1 cellular context compared by ENCODE assay signal in genomic region chr20:35699127-35699913, GRCh38.
TF ChIP-seq lines count a peak whose summit lies in the region.

TSS of gene NFS1 (minus strand) at chr20:35699352. CDS start at chr20:35699288, 64 bp downstream.
TSS of gene ROMO1 (plus strand) at chr20:35699405. CDS start at chr20:35699633, 228 bp downstream.

TF ChIP-seq in HepG2, 621 proteins besides CTCF, POLR2A, EP300 and RAD21 (continued from another document):
- TF ChIP-seq SKIL (CRISPR knock-in tag; IDR thresholded peaks at IDR 0.05; ENCODE audit: borderline replicate concordance) (peak; percentile 63; the same call in 1 of the 2 replicates), ZNF788 (CRISPR knock-in tag; IDR thresholded peaks at IDR 0.05; ENCODE audit: borderline replicate concordance) (peak; percentile 100), ZFP36L1 (CRISPR knock-in tag; IDR thresholded peaks at IDR 0.05) (peak; percentile 95), ZMYM4 (CRISPR knock-in tag; IDR thresholded peaks at IDR 0.05) (peak; percentile 96), TFDP2 (CRISPR knock-in tag; IDR thresholded peaks at IDR 0.05) (peak; percentile 96), KLF15 (CRISPR knock-in tag; IDR thresholded peaks at IDR 0.05; ENCODE audit: borderline replicate concordance) (peak; percentile 93), HOXA3 (CRISPR knock-in tag; IDR thresholded peaks at IDR 0.05) (peak; percentile 98), ZNF737 (CRISPR knock-in tag; IDR thresholded peaks at IDR 0.05; ENCODE audit: borderline replicate concordance) (peak; percentile 99), SP2 (CRISPR knock-in tag; IDR thresholded peaks at IDR 0.05) (peak; percentile 84), SRSF4 (IDR thresholded peaks at IDR 0.05; ENCODE audit: low read depth, low read length, poor library complexity, severe bottlenecking) (no peak), PATZ1 (CRISPR knock-in tag; IDR thresholded peaks at IDR 0.05) (peak; percentile 86), ZBTB26 (CRISPR knock-in tag; IDR thresholded peaks at IDR 0.05; ENCODE audit: borderline replicate concordance) (peak; percentile 90), LCORL (IDR thresholded peaks at IDR 0.05) (no peak), LCORL (CRISPR knock-in tag; IDR thresholded peaks at IDR 0.05) (peak; percentile 69), ZNF761 (CRISPR knock-in tag; conservative IDR thresholded peaks at IDR 0.05) (peak; percentile 95), ZNF24 (IDR thresholded peaks at IDR 0.05) (0 out of 2 replicates have a peak, but pooled peaks have one; percentile 7), GATAD2A (CRISPR knock-in tag; IDR thresholded peaks at IDR 0.05) (peak; percentile 86), TEAD3 (CRISPR knock-in tag; optimal IDR thresholded peaks at IDR 0.05; ENCODE audit: borderline replicate concordance) (peak; percentile 54), ZNF512 (CRISPR knock-in tag; IDR thresholded peaks at IDR 0.05) (no peak), ZNF234 (CRISPR knock-in tag; conservative IDR thresholded peaks at IDR 0.05) (peak; percentile 68; the same call in 1 of the 2 replicates), GABPA (IDR thresholded peaks at IDR 0.05; ENCODE audit: low read depth, low read length) (peak; percentile 94), GABPA (CRISPR knock-in tag; IDR thresholded peaks at IDR 0.05; ENCODE audit: low read depth) (peak; percentile 94), ZNF280B (CRISPR knock-in tag; IDR thresholded peaks at IDR 0.05; ENCODE audit: borderline replicate concordance) (peak; percentile 96), ZBTB33 (CRISPR knock-in tag; IDR thresholded peaks at IDR 0.05) (peak; percentile 74), ZFP82 (CRISPR knock-in tag; IDR thresholded peaks at IDR 0.05; ENCODE audit: borderline replicate concordance) (no peak; the same call in 1 of the 2 replicates), FOXM1 (CRISPR knock-in tag; IDR thresholded peaks at IDR 0.05) (peak; percentile 82; the same call in 1 of the 2 replicates), GTF3A (CRISPR knock-in tag; conservative IDR thresholded peaks at IDR 0.05) (peak; percentile 64; the same call in 1 of the 2 replicates), NFE2 (CRISPR knock-in tag; IDR thresholded peaks at IDR 0.05) (no peak), ZSCAN25 (CRISPR knock-in tag; IDR thresholded peaks at IDR 0.05) (peak; percentile 88), CEBPG (CRISPR knock-in tag; IDR thresholded peaks at IDR 0.05) (peak; percentile 14; the same call in 1 of the 2 replicates), NFRKB (IDR thresholded peaks at IDR 0.05) (no peak), ZNF512B (CRISPR knock-in tag; IDR thresholded peaks at IDR 0.05; ENCODE audit: borderline replicate concordance) (0 out of 2 replicates have a peak, but pooled peaks have one; percentile 74), TSC22D2 (CRISPR knock-in tag; IDR thresholded peaks at IDR 0.05; ENCODE audit: borderline replicate concordance) (peak; percentile 94; the same call in 1 of the 2 replicates), ELF3 (CRISPR knock-in tag; IDR thresholded peaks at IDR 0.05) (peak; percentile 98), THAP8 (CRISPR knock-in tag; IDR thresholded peaks at IDR 0.05; ENCODE audit: borderline replicate concordance) (0 out of 2 replicates have a peak, but pooled peaks have one; percentile 19), ZKSCAN1 (IDR thresholded peaks at IDR 0.05; ENCODE audit: low read length) (no peak; the same call in 1 of the 2 replicates), CAMTA2 (CRISPR knock-in tag; IDR thresholded peaks at IDR 0.05; ENCODE audit: borderline replicate concordance) (peak; percentile 99), ZNF766 (CRISPR knock-in tag; IDR thresholded peaks at IDR 0.05; ENCODE audit: borderline replicate concordance) (peak; percentile 99), TIGD3 (CRISPR knock-in tag; IDR thresholded peaks at IDR 0.05; ENCODE audit: borderline replicate concordance) (peak; percentile 92; the same call in 1 of the 2 replicates), ZBTB42 (CRISPR knock-in tag; IDR thresholded peaks at IDR 0.05) (peak; percentile 57; the same call in 1 of the 2 replicates), TAF15 (IDR thresholded peaks at IDR 0.05; ENCODE audit: low read depth, low read length, poor library complexity, severe bottlenecking) (peak; percentile 72), HMGA1 (CRISPR knock-in tag; conservative IDR thresholded peaks at IDR 0.05) (no peak), TMF1 (CRISPR knock-in tag; IDR thresholded peaks at IDR 0.05; ENCODE audit: low read depth) (peak; percentile 90)
TF ChIP-seq in HepG2: peak in this region for 497.
